In the genomic region with DNA sequence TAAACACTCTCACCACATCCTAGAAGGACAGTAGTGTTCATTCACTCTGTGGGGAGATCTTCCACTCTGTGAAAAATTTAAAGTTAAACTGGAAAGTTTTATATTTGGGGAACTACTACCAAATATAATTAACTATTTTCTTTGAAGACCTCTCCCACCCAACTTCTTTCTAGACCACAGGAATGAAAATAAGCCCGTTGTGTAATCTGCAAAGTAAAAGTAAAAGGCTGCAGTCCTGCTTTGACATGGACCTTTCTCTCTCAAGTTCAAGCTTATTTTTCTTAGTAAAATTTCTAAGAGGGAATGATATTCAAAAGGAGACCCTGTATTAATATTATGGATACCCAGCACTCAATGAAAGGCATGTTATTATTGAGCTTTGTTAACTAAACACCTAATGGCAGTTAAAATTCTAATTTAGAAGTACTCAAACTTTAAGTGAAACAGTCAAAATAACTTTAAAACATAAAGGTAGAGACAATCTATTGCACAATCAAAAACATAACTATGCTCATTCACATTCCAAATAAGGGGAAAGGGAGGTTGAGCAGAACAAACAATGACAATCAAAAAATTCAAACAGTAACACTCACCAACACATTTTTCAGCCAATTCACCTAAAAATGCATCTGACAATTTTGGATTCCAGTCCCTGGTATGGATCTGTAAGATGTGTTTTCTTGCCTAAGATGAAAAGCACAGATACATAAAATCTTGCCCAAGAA, we compare ENCODE assay signal across 19 cellular contexts.
DNase-seq lines count a peak whose midpoint lies in the region; ATAC-seq and TF ChIP-seq lines count a peak whose summit lies in the region.
"Had no signal": no experiment of that assay in that cellular context is flagged by ENCODE, and none has a peak within 500 bp of the region (broad histone marks: within the 10 kb centered on the region; RNA-seq: fewer than 3 reads in every experiment).

No MANE protein-coding gene starts in this region.

- H3K27me3 Mint-ChIP-seq in activated naive CD8-positive, alpha-beta T cell = no peaks in the 10 kb centered on the region
- no peaks in the 10 kb centered on the region for H3K27me3 Mint-ChIP-seq in activated naive CD8-positive, alpha-beta T cell treated with anti-CD3 and anti-CD28 coated beads for 36 hours
- no peaks in the 10 kb centered on the region for H3K27me3 Mint-ChIP-seq in T-cell

- no peaks in the 10 kb centered on the region for H3K36me3 ChIP-seq in skeletal muscle satellite cell (ENCODE audit: insufficient read depth, low read length)

- peak overlapping the region; percentile 0 for H3K4me2 ChIP-seq in skeletal muscle satellite cell (ENCODE audit: low read length)

- H3K9ac ChIP-seq in skeletal muscle satellite cell (ENCODE audit: low read depth, low read length) = no peak overlapping the region

- TF ChIP-seq POLR2A in erythroblast (IDR thresholded peaks at IDR 0.05; ENCODE audit: low read length) = no peak

- TF ChIP-seq CTCF in epithelial cell of esophagus (IDR thresholded peaks at IDR 0.05; ENCODE audit: insufficient read depth, low read depth, low read length, missing control alignments) = no peak

- H3K4me1 Mint-ChIP-seq in activated naive CD8-positive, alpha-beta T cell (ENCODE audit: low read depth) = no peaks in the 10 kb centered on the region
- H3K4me1 Mint-ChIP-seq in activated naive CD8-positive, alpha-beta T cell treated with anti-CD3 and anti-CD28 coated beads for 36 hours = peaks cover 14% of the 10 kb centered on the region
- no peaks in the 10 kb centered on the region for H3K4me1 Mint-ChIP-seq in T-cell

- peak overlapping the region; percentile 16 for H3K27ac Mint-ChIP-seq in activated naive CD8-positive, alpha-beta T cell
- no peak overlapping the region for H3K27ac Mint-ChIP-seq in activated naive CD8-positive, alpha-beta T cell treated with anti-CD3 and anti-CD28 coated beads for 36 hours
- peak overlapping the region; percentile 55 to 57 for H3K27ac Mint-ChIP-seq in T-cell
- H3K27ac Mint-ChIP-seq: T-helper 2 cell treated with Interferon-gamma antibody and Interleukin-4, amounts not matched to agents 5 μg/mL and 100 μg/mL, for 36 hours had no signal

- CTCF ChIA-PET in T-cell (lab: Charles Lee) = interaction anchor here (0.5 to 0.7 kb wide), 3 partner anchors 11 to 253 kb away, joined by 3 to 6 read pairs (median 5); no protein-coding TSS in a partner anchor

- peaks cover 14% of the 10 kb centered on the region for H3K4me1 ChIP-seq in skeletal muscle satellite cell (ENCODE audit: control insufficient read depth, insufficient read depth, low read length)
- H3K4me1 ChIP-seq: ascending aorta, right atrium auricular region had no signal

- no peaks in the 10 kb centered on the region for H3K27me3 ChIP-seq in skeletal muscle satellite cell (ENCODE audit: control insufficient read depth, insufficient read depth, low read length)
- H3K27me3 ChIP-seq: ascending aorta, neutrophil, right atrium auricular region had no signal

- no peak overlapping the region for H3K4me3 Mint-ChIP-seq in activated naive CD8-positive, alpha-beta T cell
- H3K4me3 Mint-ChIP-seq in activated naive CD8-positive, alpha-beta T cell treated with anti-CD3 and anti-CD28 coated beads for 36 hours = no peak overlapping the region
- H3K4me3 Mint-ChIP-seq in T-cell = no peak overlapping the region
- H3K4me3 Mint-ChIP-seq: T-helper 2 cell treated with Interferon-gamma antibody and Interleukin-4, amounts not matched to agents 5 μg/mL and 100 μg/mL, for 36 hours had no signal

- POLR2A ChIA-PET in T-cell (lab: Charles Lee) = no interaction called here

- H3K4me3 ChIP-seq in epithelial cell of esophagus (ENCODE audit: low read length) = no peak overlapping the region
- no peak overlapping the region for H3K4me3 ChIP-seq in skeletal muscle satellite cell (ENCODE audit: low read length)
- H3K4me3 ChIP-seq: ascending aorta, right atrium auricular region had no signal

- no peak for DNase-seq in activated naive CD8-positive, alpha-beta T cell treated with anti-CD3 and anti-CD28 coated beads for 36 hours
- DNase-seq in T-cell (no peak), epithelial cell of esophagus (ENCODE audit: low read depth) (peak; percentile 6), T-helper 1 cell (no peak), erythroblast (lab: John Stamatoyannopoulos, UW) (no peak)
- DNase-seq: ACHN; activated CD4-positive, CD25-positive, alpha-beta regulatory T cell; activated effector memory CD4-positive, alpha-beta T cell treated with anti-CD3 and anti-CD28 coated beads, Interleukin-2, amount 50 U/mL, for 16 hours; kidney glomerular epithelial cell; NCI-H187 treated with DMSO at 0.1 percent for 48 hours; SIG-M5; stimulated activated CD4-positive, alpha-beta T cell treated with anti-CD3 and anti-CD28 coated beads, Interleukin-1b, Interleukin-23, amount 100 ng/mL, for 48 hours had no signal

- H3K36me3 Mint-ChIP-seq in activated naive CD8-positive, alpha-beta T cell = no peaks in the 10 kb centered on the region
- H3K36me3 Mint-ChIP-seq in activated naive CD8-positive, alpha-beta T cell treated with anti-CD3 and anti-CD28 coated beads for 36 hours = no peaks in the 10 kb centered on the region
- H3K36me3 Mint-ChIP-seq in T-cell = peaks cover under 1% of the 10 kb centered on the region

- no peaks in the 10 kb centered on the region for H3K9me3 ChIP-seq in skeletal muscle satellite cell (replicated peaks; ENCODE audit: low read length)
- H3K9me3 ChIP-seq: ascending aorta, neutrophil, right atrium auricular region had no signal

- H3K9me3 Mint-ChIP-seq in activated naive CD8-positive, alpha-beta T cell (ENCODE audit: low read depth) = no peaks in the 10 kb centered on the region
- no peaks in the 10 kb centered on the region for H3K9me3 Mint-ChIP-seq in activated naive CD8-positive, alpha-beta T cell treated with anti-CD3 and anti-CD28 coated beads for 36 hours
- H3K9me3 Mint-ChIP-seq in T-cell = no peaks in the 10 kb centered on the region
- H3K9me3 Mint-ChIP-seq: T-helper 2 cell treated with Interferon-gamma antibody and Interleukin-4, amounts not matched to agents 5 μg/mL and 100 μg/mL, for 36 hours had no signal

- ATAC-seq in T-cell (replicated peaks in 1 of 4) = no peak
- no peak for ATAC-seq in GM18858 (IDR thresholded peaks at IDR 0.05; ENCODE audit: unreplicated experiment)
